ENCODE assay signal across 12 cellular contexts in genomic region chr13:37960427-37960826, GRCh38.
DNase-seq lines count a peak whose midpoint lies in the region; ATAC-seq, FAIRE-seq and TF ChIP-seq lines count a peak whose summit lies in the region.
"Had no signal": no experiment of that assay in that cellular context is flagged by ENCODE, and none has a peak within 500 bp of the region (broad histone marks: within the 10 kb centered on the region; RNA-seq: fewer than 3 reads in every experiment).

No MANE protein-coding gene starts in this region.

- TF ChIP-seq CTCF in A673 (conservative IDR thresholded peaks at IDR 0.05; ENCODE audit: low read depth, low read length) (peak; percentile 56), OCI-LY7 (conservative IDR thresholded peaks at IDR 0.05; ENCODE audit: low read length) (peak; percentile 78), fibroblast of lung (conservative IDR thresholded peaks at IDR 0.05 in 1 of 2, IDR thresholded peaks at IDR 0.05 in 1 of 2; ENCODE audit: low read depth in 1 of 2, low read length in 2 of 2) (peak; percentile 15 to 40)

- BruUV-seq in A673 (replicated peaks; lab: Mats Ljungman, UMichigan) (no TSS peak), OCI-LY7 (replicated peaks; lab: Mats Ljungman, UMichigan) (no TSS peak)

- POLR2A ChIA-PET in A673 (lab: Charles Lee; ENCODE audit: low non-redundant PET) = no interaction called here
- POLR2A ChIA-PET in OCI-LY7 (lab: Charles Lee) = no interaction called here

- H4K20me1 ChIP-seq in OCI-LY7 (ENCODE audit: insufficient read depth, low read length) (no peaks in the 10 kb centered on the region), fibroblast of lung (ENCODE audit: control insufficient read depth, extremely low read depth, insufficient read depth, low read length) (no peaks in the 10 kb centered on the region)

- ATAC-seq in HG03342 (IDR thresholded peaks at IDR 0.05; ENCODE audit: unreplicated experiment) = no peak
- ATAC-seq: stimulated activated naive CD8-positive, alpha-beta T cell treated with anti-CD3 and anti-CD28 coated beads, Interleukin-15, Interleukin-2, amounts not matched to agents 100 U/mL and 50 U/mL, for 24 hours had no signal

- no peak for DNase-seq in A673 (ENCODE audit: low spot score)
- DNase-seq in OCI-LY7 (ENCODE audit: low spot score) = peak; percentile 2
- no peak for DNase-seq in fibroblast of lung (ENCODE audit: low read depth in 2 of 2)
- no peak for DNase-seq in pons (ENCODE audit: low spot score)
- DNase-seq in activated CD4-positive, alpha-beta T cell treated with anti-CD3 and anti-CD28 coated beads, Interleukin-2, amount 50 U/mL, for 4 hours = no peak
- DNase-seq in kidney glomerular epithelial cell (lab: John Stamatoyannopoulos, UW) = no peak
- DNase-seq: CD4-positive, CD25-positive, alpha-beta regulatory T cell; hypothalamus; NCI-H2029 treated with DMSO at 0.1 percent for 48 hours; stimulated activated naive CD8-positive, alpha-beta T cell treated with anti-CD3 and anti-CD28 coated beads, Interleukin-15, Interleukin-2, amounts not matched to agents 100 U/mL and 50 U/mL, for 24 hours had no signal

- intact Hi-C loops in A673 (cut with micrococcal nuclease; ENCODE audit: unreplicated experiment) (no loop called here), OCI-LY7 (cut with micrococcal nuclease; ENCODE audit: unreplicated experiment) (no loop called here)

- H3K27me3 ChIP-seq in A673 (replicated peaks; ENCODE audit: insufficient read depth, low read depth, low read length, poor library complexity) (no peaks in the 10 kb centered on the region), fibroblast of lung (ENCODE audit: control insufficient read depth, insufficient read depth, low read length) (no peaks in the 10 kb centered on the region)

- H3K9me2 ChIP-seq in OCI-LY7 (ENCODE audit: insufficient read depth, low read length) = no peaks in the 10 kb centered on the region; the same call in 1 of the 2 replicates

- H2AFZ ChIP-seq in OCI-LY7 (ENCODE audit: low read length) (no peak overlapping the region), fibroblast of lung (ENCODE audit: low read length) (no peak overlapping the region)

- CTCF ChIA-PET in A673 (lab: Charles Lee) = no interaction called here
- CTCF ChIA-PET in OCI-LY7 (lab: Charles Lee; ENCODE audit: unreplicated experiment) = no interaction called here

- H3K4me3 ChIP-seq in A673 (ENCODE audit: low read depth, low read length, poor library complexity, severe bottlenecking) (no peak overlapping the region), OCI-LY7 (ENCODE audit: low read depth, low read length, poor library complexity, severe bottlenecking) (no peak overlapping the region), fibroblast of lung (replicated peaks in 1 of 4; ENCODE audit: control extremely low read depth in 1 of 4, insufficient read depth in 1 of 4, low read depth in 3 of 4, low read length in 4 of 4) (no peak overlapping the region)

- H3K4me2 ChIP-seq in OCI-LY7 (ENCODE audit: low read length) (no peak overlapping the region), fibroblast of lung (ENCODE audit: extremely low read depth, insufficient read depth, low read length) (no peak overlapping the region)

- FAIRE-seq in G401.6 (lab: Jason Lieb, UNC) = peak; percentile 39

- H3K9ac ChIP-seq in fibroblast of lung (ENCODE audit: insufficient read depth, low read length) = no peak overlapping the region

- H3K27ac ChIP-seq in A673 (ENCODE audit: low read depth, low read length, poor library complexity, severe bottlenecking) (no peak overlapping the region), OCI-LY7 (ENCODE audit: low read depth, low read length, poor library complexity, severe bottlenecking) (no peak overlapping the region), fibroblast of lung (ENCODE audit: insufficient read depth, low read length) (no peak overlapping the region)

- H3K36me3 ChIP-seq in A673 (ENCODE audit: insufficient read depth, low read length, poor library complexity, severe bottlenecking) (peaks cover 6% of the 10 kb centered on the region), OCI-LY7 (ENCODE audit: insufficient read depth, low read length) (no peaks in the 10 kb centered on the region), fibroblast of lung (ENCODE audit: control insufficient read depth, insufficient read depth, low read length) (no peaks in the 10 kb centered on the region)

- H3K4me1 ChIP-seq in A673 (ENCODE audit: insufficient read depth, low read length, poor library complexity, severe bottlenecking) (peaks cover 4% of the 10 kb centered on the region), OCI-LY7 (ENCODE audit: insufficient read depth, low read length, poor library complexity, severe bottlenecking) (no peaks in the 10 kb centered on the region), fibroblast of lung (ENCODE audit: control insufficient read depth, extremely low read depth, insufficient read depth, low read length) (no peaks in the 10 kb centered on the region)

- no peaks in the 10 kb centered on the region for H3K79me2 ChIP-seq in OCI-LY7 (ENCODE audit: insufficient read depth, low read depth, low read length)
- H3K79me2 ChIP-seq in fibroblast of lung (ENCODE audit: control insufficient read depth, insufficient read depth, low read length) = no peaks in the 10 kb centered on the region

- H3K9me3 ChIP-seq in A673 (ENCODE audit: low read depth, low read length, poor library complexity, severe bottlenecking) (peaks cover 5% of the 10 kb centered on the region), OCI-LY7 (ENCODE audit: low read length) (no peaks in the 10 kb centered on the region), fibroblast of lung (ENCODE audit: control insufficient read depth, insufficient read depth, low read depth, low read length) (no peaks in the 10 kb centered on the region)

Comparison
In these comparisons a context has a peak if more than half of its experiments do, and no peak if none do; other contexts are left out.
1. CTCF ChIP-seq: peak in every context shown above with its lines; median percentile 78 in OCI-LY7; 56 in A673; 28 in fibroblast of lung.